21 cellular contexts compared by ENCODE assay signal in the genomic region with DNA sequence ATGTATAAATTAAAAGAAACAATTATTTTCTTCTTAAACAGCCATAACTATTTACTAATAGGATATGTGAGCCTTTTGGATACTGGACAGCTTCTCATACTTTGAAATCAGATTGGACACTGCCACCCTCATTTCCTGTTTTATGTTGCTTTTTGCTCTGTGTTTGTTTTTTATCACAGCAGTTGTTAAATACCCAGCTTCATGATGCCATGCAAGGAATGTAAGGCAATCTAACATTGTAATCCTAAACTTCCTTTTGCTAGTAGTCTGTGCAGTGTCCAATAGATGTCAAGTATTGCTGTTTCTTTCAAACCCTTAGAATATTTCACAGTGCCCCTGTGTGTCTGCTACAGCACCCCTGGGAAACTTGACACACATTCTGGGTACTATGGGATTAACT. TPM values are rescaled to one million over a fixed set of nuclear protein-coding genes. Genes with fewer than 3 reads are reported as not detected.
DNase-seq lines count a peak whose midpoint lies in the region; TF ChIP-seq lines count a peak whose summit lies in the region.
"Had no signal": no experiment of that assay in that cellular context is flagged by ENCODE, and none has a peak within 500 bp of the region (broad histone marks: within the 10 kb centered on the region; RNA-seq: fewer than 3 reads in every experiment).

No MANE protein-coding gene starts in this region.

- H3K9me3 ChIP-seq in mesodermal cell (ENCODE audit: control insufficient read depth, low read length), result no peaks in the 10 kb centered on the region
- no peaks in the 10 kb centered on the region for H3K9me3 ChIP-seq in ascending aorta
- H3K9me3 ChIP-seq: Caco-2, lower lobe of right lung, SJSA1 had no signal

- H3K4me1 ChIP-seq in mesodermal cell (ENCODE audit: control insufficient read depth, insufficient read depth, low read length, poor library complexity, severe bottlenecking) (peaks cover 10% of the 10 kb centered on the region), ascending aorta (peaks cover 0 to 3% of the 10 kb centered on the region in 2 donors)
- H3K4me1 ChIP-seq: Caco-2, lower lobe of right lung, SJSA1 had no signal

- TF ChIP-seq CTCF in choroid plexus epithelial cell (conservative IDR thresholded peaks at IDR 0.05; ENCODE audit: low read depth, low read length), result no peak
- TF ChIP-seq CTCF in ascending aorta (IDR thresholded peaks at IDR 0.05), result no peak

- no peak overlapping the region for H3K4me3 ChIP-seq in choroid plexus epithelial cell (ENCODE audit: low read depth, low read length)
- no peak overlapping the region for H3K4me3 ChIP-seq in mesodermal cell (ENCODE audit: extremely low read depth, insufficient read depth, low read length, poor library complexity, severe bottlenecking)
- no peak overlapping the region for H3K4me3 ChIP-seq in ascending aorta
- H3K4me3 ChIP-seq: lower lobe of right lung, SJSA1 had no signal

- DNase-seq in EH (ENCODE audit: low read depth), result peak; percentile 56
- peak; percentile 11 for DNase-seq in NCI-H226
- DNase-seq in choroid plexus epithelial cell (ENCODE audit: low read depth), result peak; percentile 57
- DNase-seq in NCI-H526 treated with DMSO at 0.1 percent for 48 hours (lab: John Stamatoyannopoulos, UW), result no peak
- no peak for DNase-seq in islet precursor cell
- DNase-seq in UCSD-AML1 (lab: John Stamatoyannopoulos, UW; ENCODE audit: unreplicated experiment), result no peak
- DNase-seq in ascending aorta (ENCODE audit: low spot score in 2 of 2), result no peak
- DNase-seq: activated CD4-positive, alpha-beta T cell treated with anti-CD3 and anti-CD28 coated beads for 48 hours; activated effector memory CD4-positive, alpha-beta T cell treated with Interleukin-2 at 50 U/mL for 16 hours; Caco-2; H7; immature natural killer cell; lower lobe of right lung; NCI-H1048; NCI-H2081 treated with DMSO at 0.1 percent for 48 hours; NCI-H524; PC-3; stimulated activated CD4-positive, alpha-beta T cell treated with anti-CD3 and anti-CD28 coated beads, Interleukin-12 subunit alpha, Interleukin-12 subunit beta, amount 100 ng/mL, for 4 hours had no signal

- H3K27ac ChIP-seq in mesodermal cell (ENCODE audit: low read depth, low read length, severe bottlenecking) (peak overlapping the region; percentile 70), ascending aorta (no peak overlapping the region)
- H3K27ac ChIP-seq: epithelial cell of prostate, lower lobe of right lung, SJSA1 had no signal

- intact Hi-C loops in ascending aorta (cut with DNase I), result no loop called here

- H3K36me3 ChIP-seq in mesodermal cell (ENCODE audit: control insufficient read depth, insufficient read depth, low read length) (no peaks in the 10 kb centered on the region), ascending aorta (no peaks in the 10 kb centered on the region)
- H3K36me3 ChIP-seq: lower lobe of right lung, SJSA1 had no signal

- no peaks in the 10 kb centered on the region for H3K27me3 ChIP-seq in ascending aorta
- H3K27me3 ChIP-seq: SJSA1 had no signal

RNA-seq across cellular contexts. Expression of a gene that starts 56.3 kb away (rescaled TPM):
- polyA plus RNA-seq in mesodermal cell (2013, experiment 1 of 2), result 7.8 TPM
- 10.6 TPM for polyA plus RNA-seq in mesodermal cell (2013, experiment 2 of 2)
- total RNA-seq in ascending aorta, result 3.5 TPM

Comparison
In these comparisons a context has a peak if more than half of its experiments do, and no peak if none do; other contexts are left out.
1. DNase-seq: peak in EH (single experiment), NCI-H226 (single experiment) and choroid plexus epithelial cell (single experiment); none in NCI-H526 treated with DMSO at 0.1 percent for 48 hours (single experiment), islet precursor cell (single experiment), UCSD-AML1 (single experiment) and ascending aorta (0 of 2).